ENCODE assay signal across 2 cellular contexts in genomic region chr20:48777005-48777404, GRCh38.
TF ChIP-seq lines count a peak whose summit lies in the region.

No MANE protein-coding gene starts in this region.

TF ChIP-seq in liver, 16 proteins besides CTCF, POLR2A, EP300 and RAD21:
- TF ChIP-seq FOXA2 (IDR thresholded peaks at IDR 0.05) (no peak), JUND (IDR thresholded peaks at IDR 0.05) (no peak), MAX (IDR thresholded peaks at IDR 0.05) (no peak), HNF4A (conservative IDR thresholded peaks at IDR 0.05) (no peak), FOXA1 (IDR thresholded peaks at IDR 0.05) (no peak), SP1 (IDR thresholded peaks at IDR 0.05) (no peak), ZBTB33 (IDR thresholded peaks at IDR 0.05) (no peak), EGR1 (IDR thresholded peaks at IDR 0.05; ENCODE audit: low read depth in 2 of 2) (no peak), REST (IDR thresholded peaks at IDR 0.05) (no peak), NR2F2 (IDR thresholded peaks at IDR 0.05) (no peak), YY1 (IDR thresholded peaks at IDR 0.05) (no peak), RXRA (IDR thresholded peaks at IDR 0.05) (no peak), HNF4G (IDR thresholded peaks at IDR 0.05) (no peak), TAF1 (conservative IDR thresholded peaks at IDR 0.05) (no peak), ATF3 (IDR thresholded peaks at IDR 0.05) (no peak)

TF ChIP-seq in HepG2, 621 proteins besides CTCF, POLR2A, EP300 and RAD21:
- TF ChIP-seq ZSCAN9 (CRISPR knock-in tag; IDR thresholded peaks at IDR 0.05; ENCODE audit: borderline replicate concordance) (no peak), ZNF644 (CRISPR knock-in tag; IDR thresholded peaks at IDR 0.05; ENCODE audit: low read depth) (no peak), ZBTB14 (CRISPR knock-in tag; IDR thresholded peaks at IDR 0.05) (no peak), ZNF792 (CRISPR knock-in tag; IDR thresholded peaks at IDR 0.05) (no peak), SKIL (CRISPR knock-in tag; IDR thresholded peaks at IDR 0.05; ENCODE audit: borderline replicate concordance) (no peak), NR2C2 (CRISPR knock-in tag; IDR thresholded peaks at IDR 0.05; ENCODE audit: borderline replicate concordance) (no peak), EEA1 (CRISPR knock-in tag; IDR thresholded peaks at IDR 0.05; ENCODE audit: borderline replicate concordance) (no peak), ZNF558 (CRISPR knock-in tag; IDR thresholded peaks at IDR 0.05; ENCODE audit: borderline replicate concordance) (no peak), ZFP37 (CRISPR knock-in tag; IDR thresholded peaks at IDR 0.05; ENCODE audit: borderline replicate concordance) (no peak), ZNF33B (CRISPR knock-in tag; IDR thresholded peaks at IDR 0.05) (no peak), SOX5 (CRISPR knock-in tag; IDR thresholded peaks at IDR 0.05; ENCODE audit: borderline replicate concordance) (no peak), ZNF121 (CRISPR knock-in tag; IDR thresholded peaks at IDR 0.05) (no peak), NCOR1 (IDR thresholded peaks at IDR 0.05; ENCODE audit: borderline replicate concordance, low read length) (no peak), RNF219 (CRISPR knock-in tag; IDR thresholded peaks at IDR 0.05) (no peak), CEBPB (IDR thresholded peaks at IDR 0.05; ENCODE audit: borderline replicate concordance, low read depth, low read length) (no peak), RFXANK (CRISPR knock-in tag; IDR thresholded peaks at IDR 0.05) (no peak), ZNF740 (CRISPR knock-in tag; IDR thresholded peaks at IDR 0.05) (no peak)
